In the genomic region with DNA sequence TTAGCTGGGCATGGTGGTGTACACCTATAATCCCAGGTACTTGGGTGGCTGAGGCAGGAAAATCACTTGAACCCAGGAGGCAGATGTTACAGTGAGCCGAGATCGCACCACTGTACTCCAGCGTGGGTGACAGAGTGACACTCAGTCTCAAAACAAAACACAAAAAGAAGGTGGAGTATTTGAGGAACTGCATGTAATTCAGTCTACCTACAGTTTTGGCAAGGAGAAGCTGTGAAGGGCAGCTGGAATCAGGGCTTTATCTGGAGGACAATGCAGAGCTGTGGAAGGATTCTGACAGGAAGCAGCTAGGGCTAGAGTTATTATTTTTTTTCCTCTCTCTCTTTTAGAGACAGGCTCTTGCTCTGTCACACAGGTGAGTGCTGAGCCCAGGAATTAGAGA, we compare ENCODE assay signal across 24 cellular contexts. TPM values are rescaled to one million over a fixed set of nuclear protein-coding genes. Genes with fewer than 3 reads are reported as not detected.
"Had no signal": no experiment of that assay in that cellular context is flagged by ENCODE, and none has a peak within 500 bp of the region (broad histone marks: within the 10 kb centered on the region; RNA-seq: fewer than 3 reads in every experiment).

No MANE protein-coding gene starts in this region.

- H3K36me3 ChIP-seq: esophagus muscularis mucosa, gastroesophageal sphincter, left ventricle myocardium inferior, sigmoid colon, stomach had no signal

- H3K9me3 ChIP-seq: esophagus muscularis mucosa, gastroesophageal sphincter, heart left ventricle, left ventricle myocardium inferior, sigmoid colon, stomach had no signal

- DNase-seq: activated CD4-positive, alpha-beta T cell treated with anti-CD3 and anti-CD28 coated beads, Interleukin-2, amount 10 ng/mL, durations not matched to agents 24 days and 14 days; activated CD8-positive, alpha-beta memory T cell treated with anti-CD3 and anti-CD28 coated beads for 24 hours; activated CD8-positive, alpha-beta memory T cell treated with anti-CD3 and anti-CD28 coated beads, Interleukin-2, amount 50 U/mL, for 48 hours; activated effector memory CD4-positive, alpha-beta T cell treated with Interleukin-2 at 50 U/mL for 16 hours; activated naive CD4-positive, alpha-beta T cell treated with anti-CD3 and anti-CD28 coated beads, Interleukin-2, amount 10 ng/mL, durations not matched to agents 7 days and 5 days; activated T-cell treated with anti-CD3 and anti-CD28 coated beads, Interleukin-2, amount 50 U/mL, for 48 hours; aorta; left ventricle myocardium inferior; nephron progenitor cell; nucleus accumbens; posterior cingulate gyrus; sigmoid colon; stimulated activated CD4-positive, alpha-beta T cell treated with anti-CD3 and anti-CD28 coated beads, Interleukin-4, amount 100 ng/mL, for 24 hours; stomach had no signal

- H3K4me1 Mint-ChIP-seq: activated CD4-positive, alpha-beta T cell treated with anti-CD3 and anti-CD28 coated beads, Interleukin-2, amount 10 ng/mL, durations not matched to agents 24 days and 14 days had no signal

- H3K9me3 Mint-ChIP-seq: activated CD4-positive, alpha-beta T cell treated with anti-CD3 and anti-CD28 coated beads, Interleukin-2, amount 10 ng/mL, durations not matched to agents 24 days and 14 days; activated naive CD4-positive, alpha-beta T cell treated with anti-CD3 and anti-CD28 coated beads, Interleukin-2, amount 10 ng/mL, durations not matched to agents 7 days and 5 days; nephron progenitor cell; stimulated activated effector memory CD8-positive, alpha-beta T cell treated with anti-CD3 and anti-CD28 coated beads, Interleukin-12 subunit alpha, Interleukin-12 subunit beta, amount 100 ng/mL, for 72 hours; type B pancreatic cell had no signal

- H3K4me3 ChIP-seq: coronary artery, esophagus muscularis mucosa, gastroesophageal sphincter, heart left ventricle, left ventricle myocardium inferior, sigmoid colon, stomach had no signal

- ATAC-seq: gastroesophageal sphincter; heart left ventricle; stimulated activated effector memory CD8-positive, alpha-beta T cell treated with anti-CD3 and anti-CD28 coated beads, Interleukin-12 subunit alpha, Interleukin-12 subunit beta, amount 100 ng/mL, for 72 hours had no signal

- H3K27me3 ChIP-seq: esophagus muscularis mucosa, gastroesophageal sphincter, heart left ventricle, sigmoid colon, stomach had no signal

- H3K27ac Mint-ChIP-seq: activated CD4-positive, alpha-beta T cell treated with anti-CD3 and anti-CD28 coated beads, Interleukin-2, amount 10 ng/mL, durations not matched to agents 24 days and 14 days; activated naive CD4-positive, alpha-beta T cell treated with anti-CD3 and anti-CD28 coated beads, Interleukin-2, amount 10 ng/mL, durations not matched to agents 7 days and 5 days; stimulated activated effector memory CD8-positive, alpha-beta T cell treated with anti-CD3 and anti-CD28 coated beads, Interleukin-12 subunit alpha, Interleukin-12 subunit beta, amount 100 ng/mL, for 72 hours; type B pancreatic cell had no signal

- H3K4me3 Mint-ChIP-seq: activated CD4-positive, alpha-beta T cell treated with anti-CD3 and anti-CD28 coated beads, Interleukin-2, amount 10 ng/mL, durations not matched to agents 24 days and 14 days; activated naive CD4-positive, alpha-beta T cell treated with anti-CD3 and anti-CD28 coated beads, Interleukin-2, amount 10 ng/mL, durations not matched to agents 7 days and 5 days; nephron progenitor cell; stimulated activated effector memory CD8-positive, alpha-beta T cell treated with anti-CD3 and anti-CD28 coated beads, Interleukin-12 subunit alpha, Interleukin-12 subunit beta, amount 100 ng/mL, for 72 hours; type B pancreatic cell had no signal

- H3K36me3 Mint-ChIP-seq: activated naive CD4-positive, alpha-beta T cell treated with anti-CD3 and anti-CD28 coated beads, Interleukin-2, amount 10 ng/mL, durations not matched to agents 7 days and 5 days; type B pancreatic cell had no signal

- H3K27ac ChIP-seq: coronary artery, esophagus muscularis mucosa, gastroesophageal sphincter, heart left ventricle, left ventricle myocardium inferior, sigmoid colon, stomach had no signal

RNA-seq across cellular contexts. Expression of gene H1-8, which starts 6.8 kb away (rescaled TPM):
- total RNA-seq: activated CD4-positive, alpha-beta T cell treated with anti-CD3 and anti-CD28 coated beads, Interleukin-2, amount 10 ng/mL, durations not matched to agents 24 days and 14 days; aorta; esophagus muscularis mucosa; gastroesophageal sphincter; heart left ventricle; kidney epithelial cell; left ventricle myocardium inferior; myocyte; renal cortical epithelial cell; sigmoid colon; stomach; temporal lobe had no signal

RNA-seq across cellular contexts. Expression of gene RHO, which starts 21.4 kb away (rescaled TPM):
- total RNA-seq: activated CD4-positive, alpha-beta T cell treated with anti-CD3 and anti-CD28 coated beads, Interleukin-2, amount 10 ng/mL, durations not matched to agents 24 days and 14 days; esophagus muscularis mucosa; gastroesophageal sphincter; heart left ventricle; kidney epithelial cell; left ventricle myocardium inferior; myocyte; renal cortical epithelial cell; sigmoid colon; stomach; temporal lobe had no signal
